Comparison of ENCODE assay signal across 8 cellular contexts in genomic region chr17:68263111-68263681, GRCh38. TPM values are rescaled to one million over a fixed set of nuclear protein-coding genes. Genes with fewer than 3 reads are reported as not detected.
A peak's percentile ranks its signal among the peaks of the same experiment; 100 is the strongest.
DNase-seq lines count a peak whose midpoint lies in the region; ATAC-seq, FAIRE-seq and TF ChIP-seq lines count a peak whose summit lies in the region.
"Not testable (repeated sequence)": the region's sequence is repeated elsewhere in the genome, so short reads cannot be mapped to it uniquely, and the experiment has no call there.

No MANE protein-coding gene starts in this region.

- TF ChIP-seq EP300 in HepG2 (IDR thresholded peaks at IDR 0.05; ENCODE audit: low read depth in 2 of 2, low read length in 2 of 2); HepG2 (CRISPR knock-in tag; IDR thresholded peaks at IDR 0.05; ENCODE audit: borderline replicate concordance): not testable (repeated sequence)

- in situ Hi-C loops in HepG2 (cut with HindIII; ENCODE audit: extremely low pct_ligation_motif_present, low pct_unique_long_range_greater_than_20kb) = loop anchor here (5.0 kb wide), 1 partner anchor 169 kb away; no protein-coding TSS in a partner anchor

- peaks cover 34 to 49% (median 46%) of the 10 kb centered on the region in 3 donors for H3K4me1 Mint-ChIP-seq in CD8-positive, alpha-beta memory T cell

- H3K27ac ChIP-seq in CD8-positive, alpha-beta memory T cell (ENCODE audit: low read depth, low read length); HepG2 (ENCODE audit: extremely low read length, insufficient read depth, low read length): not testable (repeated sequence)
- H3K27ac ChIP-seq in spleen = peak overlapping the region in 1 of 8 donors; percentile 20

- peaks cover 0 to 15% (median 6%) of the 10 kb centered on the region in 3 donors for H3K36me3 Mint-ChIP-seq in CD8-positive, alpha-beta memory T cell

- intact Hi-C loops in HepG2 (cut with micrococcal nuclease; ENCODE audit: unreplicated experiment) (loop anchor here (1.0 kb wide), 1 partner anchor 173 kb away; no protein-coding TSS in a partner anchor), spleen (cut with DNase I; ENCODE audit: low total_unique reads) (loop anchor here (10.0 kb wide), 1 partner anchor 202 kb away; no protein-coding TSS in a partner anchor)

- not testable (repeated sequence) for H4K20me1 ChIP-seq in HepG2 (ENCODE audit: insufficient read depth, low read length)

- peak overlapping the region; percentile 16 to 82 (median 76) for H3K27ac Mint-ChIP-seq in CD8-positive, alpha-beta memory T cell

- CTCF ChIA-PET in CD8-positive, alpha-beta memory T cell (lab: Charles Lee) = interaction anchor here (0.6 to 5.8 kb wide), 18 partner anchors 14 to 203 kb away, joined by 3 to 59 read pairs (median 4); partner anchors contain the start of genes AMZ2 and WIPI1
- CTCF ChIA-PET in HepG2 (lab: Yijun Ruan, JAX; ENCODE audit: low intra/inter-chr PET ratio, low total read pairs) = interaction anchor here (0.9 to 2.8 kb wide), 5 partner anchors 120 to 200 kb away, joined by 3 to 49 read pairs (median 14); no protein-coding TSS in a partner anchor

- TF ChIP-seq CTCF in HepG2 (CRISPR knock-in tag; IDR thresholded peaks at IDR 0.05) (peak; percentile 68), spleen (IDR thresholded peaks at IDR 0.05 in 8 of 11, conservative IDR thresholded peaks at IDR 0.05 in 3 of 11) (peak in 9 of 11 experiments; percentile 31 to 81 (median 70))

- peak; percentile 85 for FAIRE-seq in endometrium (lab: Jason Lieb, UNC)
- peak; percentile 87 for FAIRE-seq in HepG2 (lab: Jason Lieb, UNC)

- not testable (repeated sequence) for H3K27me3 Mint-ChIP-seq in CD8-positive, alpha-beta memory T cell

- not testable (repeated sequence) for H3K9me3 Mint-ChIP-seq in CD8-positive, alpha-beta memory T cell

- peak in 2 of 5 donors; percentile 39 to 61 for DNase-seq in CD8-positive, alpha-beta memory T cell
- DNase-seq in HT1080 (ENCODE audit: low read depth) = peak; percentile 46
- peak; percentile 68 for DNase-seq in NCI-H69 (lab: John Stamatoyannopoulos, UW)
- DNase-seq in HepG2 (ENCODE audit: low spot score) = peak; percentile 32
- DNase-seq in spleen = not testable (repeated sequence)

- H3K4me3 ChIP-seq in CD8-positive, alpha-beta memory T cell (ENCODE audit: low read length); spleen: not testable (repeated sequence)
- H3K4me3 ChIP-seq in HepG2 (replicated peaks in 1 of 3; ENCODE audit: insufficient read depth in 1 of 3, low read depth in 2 of 3, low read length in 3 of 3) = 0 out of 6 replicates have a peak overlapping the region, but pooled peaks of 1 of the 3 experiments have one; percentile 1

- H2AFZ ChIP-seq in HepG2 (ENCODE audit: low read length) = not testable (repeated sequence)

- not testable (repeated sequence) for H3K36me3 ChIP-seq in CD8-positive, alpha-beta memory T cell (ENCODE audit: insufficient read depth, low read length); HepG2 (replicated peaks in 1 of 2; ENCODE audit: control insufficient read depth in 1 of 2, insufficient read depth in 2 of 2, low read length in 2 of 2)
- peaks cover 0 to 13% (median 0%) of the 10 kb centered on the region in 6 donors for H3K36me3 ChIP-seq in spleen

- peak overlapping the region in 2 of 7 donors; percentile 3 to 17 for H3K4me3 Mint-ChIP-seq in CD8-positive, alpha-beta memory T cell

- H3K79me2 ChIP-seq in HepG2 (ENCODE audit: insufficient read depth, low read length) = not testable (repeated sequence)

- H3K4me1 ChIP-seq in CD8-positive, alpha-beta memory T cell (ENCODE audit: insufficient read depth, low read length) = peaks cover 26% of the 10 kb centered on the region
- H3K4me1 ChIP-seq in HepG2 (ENCODE audit: insufficient read depth, low read length) = peaks cover 26% of the 10 kb centered on the region
- peaks cover 9 to 44% (median 20%) of the 10 kb centered on the region in 6 donors for H3K4me1 ChIP-seq in spleen

- BruUV-seq in HepG2 (replicated peaks; lab: Mats Ljungman, UMichigan) = not testable (repeated sequence)

- not testable (repeated sequence) for H3K9ac ChIP-seq in HepG2 (ENCODE audit: insufficient read depth, low read depth, low read length)

- peak overlapping the region; percentile 40 for H3K4me2 ChIP-seq in HepG2 (ENCODE audit: low read depth, low read length)

- ATAC-seq in GM19438 (IDR thresholded peaks at IDR 0.05; ENCODE audit: low read depth, unreplicated experiment) = peak; percentile 43
- peak; percentile 35 to 39 for ATAC-seq in activated CD4-positive, CD25-positive, alpha-beta regulatory T cell treated with anti-CD3 and anti-CD28 coated beads, Interleukin-2, amount 50 U/mL, for 24 hours
- peak; percentile 81 for ATAC-seq in HepG2

- TF ChIP-seq POLR2A in HepG2 (IDR thresholded peaks at IDR 0.05; ENCODE audit: insufficient read depth in 1 of 2, low read depth in 2 of 2, low read length in 2 of 2); spleen (IDR thresholded peaks at IDR 0.05): not testable (repeated sequence)

- not testable (repeated sequence) for H3K9me3 ChIP-seq in CD8-positive, alpha-beta memory T cell (ENCODE audit: low read length); HepG2 (ENCODE audit: low read length); spleen

- not testable (repeated sequence) for TF ChIP-seq RAD21 in HepG2 (CRISPR knock-in tag; IDR thresholded peaks at IDR 0.05)

- POLR2A ChIA-PET in CD8-positive, alpha-beta memory T cell (lab: Charles Lee) = interaction anchor here (0.6 kb wide), 1 partner anchor 159 kb away, joined by 5 read pairs; no protein-coding TSS in a partner anchor
- POLR2A ChIA-PET in HepG2 (lab: Yijun Ruan, JAX) = not testable (repeated sequence)

- WGBS in HepG2 (ENCODE audit: low lambda C conversion rate) = 12% methylated on average over 9 of the region's 9 CpGs
- WGBS in spleen, 5 donors = 11 to 14% (median 12%) methylated on average over 9 of the region's 9 CpGs

- not testable (repeated sequence) for H3K27me3 ChIP-seq in CD8-positive, alpha-beta memory T cell (ENCODE audit: insufficient read depth, low read length, poor library complexity, severe bottlenecking); HepG2 (ENCODE audit: control insufficient read depth in 1 of 2, insufficient read depth in 2 of 2, low read length in 2 of 2); spleen (replicated peaks in 1 of 7)

RNA-seq across cellular contexts. Expression of gene AMZ2, which starts 15.4 kb away (rescaled TPM):
- 100 to 1,000 TPM; 113 to 118 TPM for total RNA-seq in CD8-positive, alpha-beta memory T cell
- 141 TPM for polyA plus RNA-seq in CD8-positive, alpha-beta memory T cell
- 51.0 and 62.4 TPM in 2 replicates for total RNA-seq in HT1080 (2014; rRNA removed; shearing (Covaris generic))
- polyA plus RNA-seq in HT1080 (2015; cell fraction: cytosol; rRNA removed) = 99.1 and 108 TPM in 2 replicates
- 67.1 and 71.9 TPM in 2 replicates for polyA plus RNA-seq in HT1080 (2015; cell fraction: nucleus; rRNA removed)
- 86.9 and 99.9 TPM in 2 replicates for total RNA-seq in HepG2 (2016; rRNA removed; fragmentation: Illumina TruSeq; extraction: Trizol)
- total RNA-seq in HepG2 (2016; cell fraction: cytosol; rRNA removed; fragmentation: Illumina TruSeq; extraction: Trizol; ENCODE audit: low read depth) = 152 and 160 TPM in 2 replicates
- 81.8 and 92.5 TPM in 2 replicates for total RNA-seq in HepG2 (2016; cell fraction: insoluble cytoplasmic fraction; rRNA removed; fragmentation: Illumina TruSeq; extraction: Trizol)
- total RNA-seq in HepG2 (2016; cell fraction: membrane; rRNA removed; fragmentation: Illumina TruSeq; extraction: Trizol) = 189 and 196 TPM in 2 replicates
- 37.7 and 40.8 TPM in 2 replicates for total RNA-seq in HepG2 (2016; cell fraction: nucleus; rRNA removed; fragmentation: Illumina TruSeq; extraction: Trizol)
- 66.7 and 90.2 TPM in 2 replicates for polyA plus RNA-seq in HepG2 (2011; rRNA removed)
- 51.3 and 62.4 TPM in 2 replicates for polyA plus RNA-seq in HepG2 (2011; cell fraction: cytosol; rRNA removed)
- polyA plus RNA-seq in HepG2 (2011; cell fraction: nucleus; rRNA removed) = 58.4 and 64.2 TPM in 2 replicates
- polyA plus RNA-seq in HepG2 (2012) = 53.5 and 72.8 TPM in 2 replicates
- polyA plus RNA-seq in HepG2 (2016; cell fraction: cytosol; fragmentation: Illumina TruSeq; extraction: Trizol; ENCODE audit: low read depth) = 179 and 214 TPM in 2 replicates
- 114 TPM in 2 replicates for polyA plus RNA-seq in HepG2 (2016; cell fraction: insoluble cytoplasmic fraction; fragmentation: Illumina TruSeq; extraction: Trizol; ENCODE audit: low read depth)
- 217 and 242 TPM in 2 replicates for polyA plus RNA-seq in HepG2 (2016; cell fraction: membrane; fragmentation: Illumina TruSeq; extraction: Trizol; ENCODE audit: low read depth)
- 90.4 and 92.9 TPM in 2 replicates for polyA plus RNA-seq in HepG2 (2016; cell fraction: nucleus; fragmentation: Illumina TruSeq; extraction: Trizol; ENCODE audit: insufficient read depth, low read depth)
- 28.1 and 28.3 TPM in 2 replicates for polyA minus RNA-seq in HepG2 (2011; rRNA and poly(A)+ RNA removed; ENCODE audit: low replicate concordance)
- polyA minus RNA-seq in HepG2 (2011; cell fraction: cytosol; rRNA and poly(A)+ RNA removed) = 24.0 and 24.3 TPM in 2 replicates
- 21.6 and 25.6 TPM in 2 replicates for polyA minus RNA-seq in HepG2 (2011; cell fraction: nucleus; rRNA and poly(A)+ RNA removed)
- 10 to 100 TPM; 40.4 to 55.0 (median 49.2) TPM for total RNA-seq in spleen
- 10 to 100 TPM; 60.1 to 75.1 (median 64.4) TPM for polyA plus RNA-seq in spleen

RNA-seq across cellular contexts. Expression of gene SLC16A6, which starts 27.7 kb away (rescaled TPM):
- total RNA-seq in CD8-positive, alpha-beta memory T cell = 1 to 10 TPM; 8.4 to 9.4 TPM
- 1.3 TPM for polyA plus RNA-seq in CD8-positive, alpha-beta memory T cell
- total RNA-seq in HT1080 (2014; rRNA removed; shearing (Covaris generic)) = 0.16 TPM in 1 of 2 replicates, not detected in the other
- polyA plus RNA-seq in HT1080 (2015; cell fraction: cytosol; rRNA removed) = 0.16 and 1.5 TPM in 2 replicates
- 0.22 and 0.26 TPM in 2 replicates for polyA plus RNA-seq in HT1080 (2015; cell fraction: nucleus; rRNA removed)
- total RNA-seq in HepG2 (2016; rRNA removed; fragmentation: Illumina TruSeq; extraction: Trizol) (0.67 and 1.1 TPM in 2 replicates), spleen (1 to 10 TPM; 4.4 to 8.7 (median 7.1) TPM)
- 0.51 TPM in 1 of 2 replicates, not detected in the other for total RNA-seq in HepG2 (2016; cell fraction: cytosol; rRNA removed; fragmentation: Illumina TruSeq; extraction: Trizol; ENCODE audit: low read depth)
- total RNA-seq in HepG2 (2016; cell fraction: insoluble cytoplasmic fraction; rRNA removed; fragmentation: Illumina TruSeq; extraction: Trizol) = 1.1 and 1.3 TPM in 2 replicates
- total RNA-seq in HepG2 (2016; cell fraction: membrane; rRNA removed; fragmentation: Illumina TruSeq; extraction: Trizol) = 0.53 and 0.69 TPM in 2 replicates
- 1.1 and 1.6 TPM in 2 replicates for total RNA-seq in HepG2 (2016; cell fraction: nucleus; rRNA removed; fragmentation: Illumina TruSeq; extraction: Trizol)
- polyA plus RNA-seq in HepG2 (2011; rRNA removed) (27.2 and 44.7 TPM in 2 replicates), spleen (1 to 10 TPM; 1.5 to 2.1 (median 1.8) TPM)
- 33.2 and 35.3 TPM in 2 replicates for polyA plus RNA-seq in HepG2 (2011; cell fraction: cytosol; rRNA removed)
- 13.0 and 13.3 TPM in 2 replicates for polyA plus RNA-seq in HepG2 (2011; cell fraction: nucleus; rRNA removed)
- 5.7 and 9.7 TPM in 2 replicates for polyA plus RNA-seq in HepG2 (2012)
- 0.05 and 0.06 TPM in 2 replicates for polyA plus RNA-seq in HepG2 (2016; cell fraction: cytosol; fragmentation: Illumina TruSeq; extraction: Trizol; ENCODE audit: low read depth)
- polyA plus RNA-seq in HepG2 (2016; cell fraction: insoluble cytoplasmic fraction; fragmentation: Illumina TruSeq; extraction: Trizol; ENCODE audit: low read depth) = 0.59 and 0.61 TPM in 2 replicates
- polyA plus RNA-seq in HepG2 (2016; cell fraction: membrane; fragmentation: Illumina TruSeq; extraction: Trizol; ENCODE audit: low read depth) = 0.28 and 0.40 TPM in 2 replicates
- 1.5 TPM in 2 replicates for polyA plus RNA-seq in HepG2 (2016; cell fraction: nucleus; fragmentation: Illumina TruSeq; extraction: Trizol; ENCODE audit: insufficient read depth, low read depth)
- polyA minus RNA-seq in HepG2 (2011; rRNA and poly(A)+ RNA removed; ENCODE audit: low replicate concordance) = 137 and 162 TPM in 2 replicates
- 56.6 and 65.6 TPM in 2 replicates for polyA minus RNA-seq in HepG2 (2011; cell fraction: cytosol; rRNA and poly(A)+ RNA removed)
- 28.5 and 31.0 TPM in 2 replicates for polyA minus RNA-seq in HepG2 (2011; cell fraction: nucleus; rRNA and poly(A)+ RNA removed)

RNA-seq across cellular contexts. Expression of gene ARSG, which starts 28.1 kb away (rescaled TPM):
- 1 to 10 TPM; 7.0 to 7.7 TPM for total RNA-seq in CD8-positive, alpha-beta memory T cell
- 9.5 TPM for polyA plus RNA-seq in CD8-positive, alpha-beta memory T cell
- total RNA-seq in HT1080 (2014; rRNA removed; shearing (Covaris generic)) = 1.0 and 1.2 TPM in 2 replicates
- polyA plus RNA-seq in HT1080 (2015; cell fraction: cytosol; rRNA removed) = 3.2 and 3.7 TPM in 2 replicates
- polyA plus RNA-seq in HT1080 (2015; cell fraction: nucleus; rRNA removed) = 4.3 and 8.9 TPM in 2 replicates
- 3.7 and 4.1 TPM in 2 replicates for total RNA-seq in HepG2 (2016; rRNA removed; fragmentation: Illumina TruSeq; extraction: Trizol)
- 10.0 and 10.5 TPM in 2 replicates for total RNA-seq in HepG2 (2016; cell fraction: cytosol; rRNA removed; fragmentation: Illumina TruSeq; extraction: Trizol; ENCODE audit: low read depth)
- 2.8 and 4.2 TPM in 2 replicates for total RNA-seq in HepG2 (2016; cell fraction: insoluble cytoplasmic fraction; rRNA removed; fragmentation: Illumina TruSeq; extraction: Trizol)
- total RNA-seq in HepG2 (2016; cell fraction: membrane; rRNA removed; fragmentation: Illumina TruSeq; extraction: Trizol) = 8.1 and 9.2 TPM in 2 replicates
- 4.0 and 4.3 TPM in 2 replicates for total RNA-seq in HepG2 (2016; cell fraction: nucleus; rRNA removed; fragmentation: Illumina TruSeq; extraction: Trizol)
- polyA plus RNA-seq in HepG2 (2011; rRNA removed) = 15.2 and 15.9 TPM in 2 replicates
- 11.5 and 13.0 TPM in 2 replicates for polyA plus RNA-seq in HepG2 (2011; cell fraction: cytosol; rRNA removed)
- 26.9 and 29.6 TPM in 2 replicates for polyA plus RNA-seq in HepG2 (2011; cell fraction: nucleus; rRNA removed)
- polyA plus RNA-seq in HepG2 (2012) = 7.0 and 8.7 TPM in 2 replicates
- 3.0 and 5.3 TPM in 2 replicates for polyA plus RNA-seq in HepG2 (2016; cell fraction: cytosol; fragmentation: Illumina TruSeq; extraction: Trizol; ENCODE audit: low read depth)
- 2.2 and 2.8 TPM in 2 replicates for polyA plus RNA-seq in HepG2 (2016; cell fraction: insoluble cytoplasmic fraction; fragmentation: Illumina TruSeq; extraction: Trizol; ENCODE audit: low read depth)
- 3.9 and 4.3 TPM in 2 replicates for polyA plus RNA-seq in HepG2 (2016; cell fraction: membrane; fragmentation: Illumina TruSeq; extraction: Trizol; ENCODE audit: low read depth)
- 4.4 and 5.4 TPM in 2 replicates for polyA plus RNA-seq in HepG2 (2016; cell fraction: nucleus; fragmentation: Illumina TruSeq; extraction: Trizol; ENCODE audit: insufficient read depth, low read depth)
- 45.9 and 48.0 TPM in 2 replicates for polyA minus RNA-seq in HepG2 (2011; rRNA and poly(A)+ RNA removed; ENCODE audit: low replicate concordance)
- polyA minus RNA-seq in HepG2 (2011; cell fraction: cytosol; rRNA and poly(A)+ RNA removed) = 8.9 and 10.0 TPM in 2 replicates
- 38.7 and 40.7 TPM in 2 replicates for polyA minus RNA-seq in HepG2 (2011; cell fraction: nucleus; rRNA and poly(A)+ RNA removed)
- 10 to 100 TPM; 10.4 to 24.3 (median 18.7) TPM for total RNA-seq in spleen
- 1 to 10 TPM; 1.5 to 2.3 (median 2.1) TPM for polyA plus RNA-seq in spleen
